16 cellular contexts compared by ENCODE assay signal in genomic region chr12:123912415-123913385, GRCh38. TPM values are rescaled to one million over a fixed set of nuclear protein-coding genes. Genes with fewer than 3 reads are reported as not detected.
A peak's percentile ranks its signal among the peaks of the same experiment; 100 is the strongest.
DNase-seq lines count a peak whose midpoint lies in the region; ATAC-seq and TF ChIP-seq lines count a peak whose summit lies in the region.
"Had no signal": no experiment of that assay in that cellular context is flagged by ENCODE, and none has a peak within 500 bp of the region (broad histone marks: within the 10 kb centered on the region; RNA-seq: fewer than 3 reads in every experiment).

No MANE protein-coding gene starts in this region.

- H3K4me1 Mint-ChIP-seq in T-helper 17 cell = peaks cover 6% of the 10 kb centered on the region
- peaks cover 8% of the 10 kb centered on the region for H3K4me1 Mint-ChIP-seq in progenitor cell of endocrine pancreas (ENCODE audit: low read depth)
- H3K4me1 Mint-ChIP-seq: B cell had no signal

- peak; percentile 50 for DNase-seq in NCI-H345 (lab: John Stamatoyannopoulos, UW)
- DNase-seq in NCI-H345 treated with DMSO at 0.1 percent for 48 hours (lab: John Stamatoyannopoulos, UW; ENCODE audit: unreplicated experiment) = no peak
- DNase-seq in LoVo (ENCODE audit: low spot score) = peak; percentile 12
- no peak for DNase-seq in T-helper 17 cell
- no peak for DNase-seq in progenitor cell of endocrine pancreas (ENCODE audit: low spot score, unreplicated experiment)
- DNase-seq in activated CD4-positive, alpha-beta T cell treated with anti-CD3 and anti-CD28 coated beads, Interleukin-2, amount 50 U/mL, for 48 hours = no peak
- DNase-seq: activated T-cell treated with anti-CD3 and anti-CD28 coated beads, Interleukin-2, amount 50 U/mL, for 72 hours; heart right ventricle; NCI-H187; nucleus accumbens; stimulated activated CD8-positive, alpha-beta memory T cell treated with anti-CD3 and anti-CD28 coated beads, Interleukin-4, amount 100 ng/mL, for 48 hours; WERI-Rb-1 had no signal

- H3K36me3 Mint-ChIP-seq in T-helper 17 cell (ENCODE audit: low read depth) (no peaks in the 10 kb centered on the region), progenitor cell of endocrine pancreas (ENCODE audit: insufficient read depth) (no peaks in the 10 kb centered on the region)

- H3K4me3 Mint-ChIP-seq in T-helper 17 cell (peak overlapping the region; percentile 41), progenitor cell of endocrine pancreas (ENCODE audit: low read depth) (no peak overlapping the region)
- H3K4me3 Mint-ChIP-seq: activated T-cell treated with anti-CD3 and anti-CD28 coated beads, Interleukin-2, amount 50 U/mL, for 72 hours; B cell had no signal

- H3K27ac Mint-ChIP-seq in T-helper 17 cell (no peak overlapping the region), progenitor cell of endocrine pancreas (peak overlapping the region; percentile 97)
- H3K27ac Mint-ChIP-seq: activated T-cell treated with anti-CD3 and anti-CD28 coated beads, Interleukin-2, amount 50 U/mL, for 72 hours; B cell had no signal

- ATAC-seq in T-helper 17 cell (no peak), GM18907 (IDR thresholded peaks at IDR 0.05; ENCODE audit: unreplicated experiment) (no peak), GM21390 (IDR thresholded peaks at IDR 0.05; ENCODE audit: unreplicated experiment) (no peak)
- ATAC-seq: activated T-cell treated with anti-CD3 and anti-CD28 coated beads, Interleukin-2, amount 50 U/mL, for 72 hours; heart right ventricle had no signal

- H3K9me3 Mint-ChIP-seq in progenitor cell of endocrine pancreas (ENCODE audit: low read depth) = no peaks in the 10 kb centered on the region
- H3K9me3 Mint-ChIP-seq: activated T-cell treated with anti-CD3 and anti-CD28 coated beads, Interleukin-2, amount 50 U/mL, for 72 hours had no signal

- TF ChIP-seq CTCF in progenitor cell of endocrine pancreas (IDR thresholded peaks at IDR 0.05; ENCODE audit: unreplicated experiment) = no peak

- H3K27me3 Mint-ChIP-seq in T-helper 17 cell (peaks cover 5% of the 10 kb centered on the region), progenitor cell of endocrine pancreas (peaks cover 15% of the 10 kb centered on the region)

- no peaks in the 10 kb centered on the region for H3K9me3 ChIP-seq in T-helper 17 cell (ENCODE audit: control insufficient read depth, low read length, poor library complexity, severe bottlenecking)
- H3K9me3 ChIP-seq: heart right ventricle, vagina had no signal

RNA-seq across cellular contexts. Expression of gene CCDC92, which starts 59.9 kb away (rescaled TPM):
- total RNA-seq in T-helper 17 cell (10 to 100 TPM; 30.1 to 46.4 TPM), progenitor cell of endocrine pancreas (57.0 and 59.1 TPM in 2 replicates)

Comparison
In these comparisons a context has a peak if more than half of its experiments do, and no peak if none do; other contexts are left out.
1. DNase-seq: peak in NCI-H345 (single experiment) and LoVo (single experiment); none in NCI-H345 treated with DMSO at 0.1 percent for 48 hours (single experiment), T-helper 17 cell (0 of 3), progenitor cell of endocrine pancreas (single experiment) and activated CD4-positive, alpha-beta T cell treated with anti-CD3 and anti-CD28 coated beads, Interleukin-2, amount 50 U/mL, for 48 hours (0 of 2).